In genomic region chr16:48834576-48834975, GRCh38 we compare ENCODE assay signal across 16 cellular contexts.
"Had no signal": no experiment of that assay in that cellular context is flagged by ENCODE, and none has a peak within 500 bp of the region (broad histone marks: within the 10 kb centered on the region; RNA-seq: fewer than 3 reads in every experiment).

No MANE protein-coding gene starts in this region.

- H3K4me3 Mint-ChIP-seq: activated naive CD4-positive, alpha-beta T cell treated with anti-CD3 and anti-CD28 coated beads for 36 hours; activated naive CD8-positive, alpha-beta T cell treated with anti-CD3 and anti-CD28 coated beads, Interleukin-2, amount 50 U/mL, for 24 hours; activated T-helper 17 cell treated with anti-CD3 and anti-CD28 coated beads, Interleukin-2, amount 50 U/mL, for 72 hours; naive thymus-derived CD8-positive, alpha-beta T cell; stimulated activated memory B cell treated with anti-CD40 and anti-IgM and Interleukin-4, amounts not matched to agents 10 μg/mL and 1 μg/mL and 100 μg/mL, for 72 hours had no signal

- H3K27ac ChIP-seq: ascending aorta, breast epithelium, hepatocyte, left lung, neutrophil, parathyroid adenoma had no signal

- H3K9me3 ChIP-seq: ascending aorta, breast epithelium, left lung, mucosa of descending colon, neutrophil had no signal

- H3K27ac Mint-ChIP-seq: activated naive CD4-positive, alpha-beta T cell treated with anti-CD3 and anti-CD28 coated beads for 36 hours; activated naive CD8-positive, alpha-beta T cell treated with anti-CD3 and anti-CD28 coated beads, Interleukin-2, amount 50 U/mL, for 24 hours; activated T-helper 17 cell treated with anti-CD3 and anti-CD28 coated beads, Interleukin-2, amount 50 U/mL, for 72 hours; naive thymus-derived CD8-positive, alpha-beta T cell; stimulated activated memory B cell treated with anti-CD40 and anti-IgM and Interleukin-4, amounts not matched to agents 10 μg/mL and 1 μg/mL and 100 μg/mL, for 72 hours had no signal

- H3K9ac ChIP-seq: parathyroid adenoma had no signal

- DNase-seq: activated CD4-positive, alpha-beta T cell treated with anti-CD3 and anti-CD28 coated beads for 1 hour; activated CD4-positive, alpha-beta T cell treated with anti-CD3 and anti-CD28 coated beads, Interleukin-2, amount 50 U/mL, for 4 hours; activated naive CD4-positive, alpha-beta T cell treated with anti-CD3 and anti-CD28 coated beads for 36 hours; activated naive CD8-positive, alpha-beta T cell treated with anti-CD3 and anti-CD28 coated beads, Interleukin-2, amount 50 U/mL, for 24 hours; cerebellar nuclear complex; kidney; left lung; mucosa of descending colon; naive thymus-derived CD8-positive, alpha-beta T cell had no signal

- H3K27me3 Mint-ChIP-seq: activated naive CD8-positive, alpha-beta T cell treated with anti-CD3 and anti-CD28 coated beads, Interleukin-2, amount 50 U/mL, for 24 hours; activated T-helper 17 cell treated with anti-CD3 and anti-CD28 coated beads, Interleukin-2, amount 50 U/mL, for 72 hours; stimulated activated memory B cell treated with anti-CD40 and anti-IgM and Interleukin-4, amounts not matched to agents 10 μg/mL and 1 μg/mL and 100 μg/mL, for 72 hours had no signal

- H3K36me3 ChIP-seq: ascending aorta, breast epithelium, left lung, neutrophil had no signal

- H3K4me3 ChIP-seq: ascending aorta, breast epithelium, hepatocyte, left lung, mucosa of descending colon had no signal

- H3K4me2 ChIP-seq: hepatocyte had no signal

- H3K27me3 ChIP-seq: ascending aorta, breast epithelium, hepatocyte, left lung, neutrophil had no signal

- H3K4me1 Mint-ChIP-seq: activated naive CD8-positive, alpha-beta T cell treated with anti-CD3 and anti-CD28 coated beads, Interleukin-2, amount 50 U/mL, for 24 hours; activated T-helper 17 cell treated with anti-CD3 and anti-CD28 coated beads, Interleukin-2, amount 50 U/mL, for 72 hours; naive thymus-derived CD8-positive, alpha-beta T cell; stimulated activated memory B cell treated with anti-CD40 and anti-IgM and Interleukin-4, amounts not matched to agents 10 μg/mL and 1 μg/mL and 100 μg/mL, for 72 hours had no signal

- H3K4me1 ChIP-seq: ascending aorta, breast epithelium, left lung had no signal

- H2AFZ ChIP-seq: hepatocyte, parathyroid adenoma had no signal

- H3K36me3 Mint-ChIP-seq: naive thymus-derived CD8-positive, alpha-beta T cell; stimulated activated memory B cell treated with anti-CD40 and anti-IgM and Interleukin-4, amounts not matched to agents 10 μg/mL and 1 μg/mL and 100 μg/mL, for 72 hours had no signal

- H3K79me2 ChIP-seq: hepatocyte, parathyroid adenoma had no signal

- H3K9me3 Mint-ChIP-seq: activated naive CD8-positive, alpha-beta T cell treated with anti-CD3 and anti-CD28 coated beads, Interleukin-2, amount 50 U/mL, for 24 hours; activated T-helper 17 cell treated with anti-CD3 and anti-CD28 coated beads, Interleukin-2, amount 50 U/mL, for 72 hours; stimulated activated memory B cell treated with anti-CD40 and anti-IgM and Interleukin-4, amounts not matched to agents 10 μg/mL and 1 μg/mL and 100 μg/mL, for 72 hours had no signal
